26 cellular contexts compared by ENCODE assay signal in the genomic region with DNA sequence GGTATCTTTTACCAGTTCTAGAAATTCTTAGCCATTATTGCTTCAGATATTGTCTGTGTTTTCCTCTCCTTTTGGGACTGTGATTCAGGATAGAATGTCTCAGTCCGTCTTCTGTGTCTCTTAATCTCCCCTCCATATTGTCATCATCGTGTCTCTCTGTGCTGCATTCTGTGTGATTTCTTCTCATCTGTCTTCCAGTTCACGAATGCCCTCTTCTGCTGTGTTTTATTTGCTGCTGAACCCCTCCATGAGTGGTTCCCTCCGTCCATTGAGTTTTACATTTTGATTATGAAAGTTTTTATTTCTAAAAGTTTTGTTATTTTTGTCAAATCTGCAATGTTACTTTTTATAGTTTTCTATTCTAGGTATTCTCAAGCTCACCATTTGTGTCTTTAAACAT. TPM values are rescaled to one million over a fixed set of nuclear protein-coding genes. Genes with fewer than 3 reads are reported as not detected.
"Had no signal": no experiment of that assay in that cellular context is flagged by ENCODE, and none has a peak within 500 bp of the region (broad histone marks: within the 10 kb centered on the region; RNA-seq: fewer than 3 reads in every experiment).

No MANE protein-coding gene starts in this region.

- H3K4me1 ChIP-seq: psoas muscle, sigmoid colon, transverse colon had no signal

- ATAC-seq: esophagus mucosa, heart left ventricle, left colon, left ventricle myocardium superior, psoas muscle had no signal

- FAIRE-seq: frontal cortex had no signal

- H3K9me3 ChIP-seq: psoas muscle, sigmoid colon, stomach, thoracic aorta, transverse colon had no signal

- H3K4me3 ChIP-seq: dorsolateral prefrontal cortex, heart left ventricle, lung, psoas muscle, sigmoid colon, skin epidermis, stomach, thoracic aorta, transverse colon had no signal

- H3K27me3 ChIP-seq: dorsolateral prefrontal cortex, heart left ventricle, sigmoid colon, stomach, transverse colon had no signal

- DNase-seq: cortex of kidney; dorsolateral prefrontal cortex; effector CD8-positive, alpha-beta T cell; heart left ventricle; hippocampal formation; left colon; left ventricle myocardium superior; mesenchymal stem cell; midbrain; nephron progenitor cell; psoas muscle; sigmoid colon; stimulated activated CD4-positive, alpha-beta T cell treated with anti-CD3 and anti-CD28 coated beads, Interleukin-2, amount 100 ng/mL, for 24 hours; stimulated activated CD4-positive, alpha-beta T cell treated with anti-CD3 and anti-CD28 coated beads, Interleukin-4, amount 100 ng/mL, for 4 hours; stimulated activated naive CD4-positive, alpha-beta T cell; stomach; substantia nigra; transverse colon had no signal

- H3K27ac ChIP-seq: dorsolateral prefrontal cortex, heart left ventricle, psoas muscle, sigmoid colon, skin epidermis, stomach, thoracic aorta, transverse colon had no signal

RNA-seq across cellular contexts. Expression of a gene that starts 30.5 kb away (rescaled TPM):
- total RNA-seq: esophagus mucosa, glomerular endothelial cell, kidney epithelial cell, left ventricle myocardium superior had no signal
- polyA plus RNA-seq: fibroblast of lung, heart left ventricle, lung, stomach had no signal
